14 cellular contexts compared by ENCODE assay signal in the genomic region with DNA sequence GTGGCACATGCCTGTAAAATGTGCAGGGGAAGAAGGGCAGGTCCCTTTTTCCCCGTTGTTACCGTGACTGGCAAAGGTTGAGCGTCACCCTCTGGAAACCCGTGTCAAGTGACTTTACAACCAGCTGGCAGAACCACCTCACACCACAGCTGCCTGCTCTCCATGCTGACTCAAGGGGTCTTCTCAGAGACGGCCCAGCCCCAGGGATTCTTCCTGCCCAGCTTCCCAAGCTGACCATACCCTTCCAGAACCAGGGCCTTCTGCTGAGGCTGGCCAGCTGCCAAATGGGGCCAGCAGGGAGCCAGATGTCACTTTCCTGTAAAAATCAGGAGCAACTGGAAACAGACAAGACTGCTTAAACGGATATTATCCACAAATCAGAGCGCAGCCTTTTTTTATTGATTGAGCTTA. TPM values are rescaled to one million over a fixed set of nuclear protein-coding genes. Genes with fewer than 3 reads are reported as not detected.
DNase-seq lines count a peak whose midpoint lies in the region; ATAC-seq, FAIRE-seq and TF ChIP-seq lines count a peak whose summit lies in the region.
"Had no signal": no experiment of that assay in that cellular context is flagged by ENCODE, and none has a peak within 500 bp of the region (broad histone marks: within the 10 kb centered on the region; RNA-seq: fewer than 3 reads in every experiment).

No MANE protein-coding gene starts in this region.

- FAIRE-seq in K562 (lab: Jason Lieb, UNC): no peak
- FAIRE-seq: GM12892 had no signal

- peaks cover 1 to 10% of the 10 kb centered on the region in 2 experiments; a peak in 3 of 5 replicates for H3K4me1 ChIP-seq in K562 (replicated peaks in 1 of 2; ENCODE audit: control insufficient read depth in 2 of 2, insufficient read depth in 2 of 2, low read length in 2 of 2)
- H3K4me1 ChIP-seq in prostate gland (replicated peaks): no peaks in the 10 kb centered on the region
- peaks cover 0 to 6% of the 10 kb centered on the region in 2 donors for H3K4me1 ChIP-seq in left lung

- peaks cover 9% of the 10 kb centered on the region for H3K4me1 Mint-ChIP-seq in endothelial cell (ENCODE audit: unreplicated experiment)

- POLR2A ChIA-PET in K562 (lab: Yijun Ruan, JAX): interaction anchor here (1.6 kb wide), 1 partner anchor 20 kb away, joined by 5 read pairs; no protein-coding TSS in a partner anchor

- intact Hi-C loops in K562 (cut with micrococcal nuclease): no loop called here
- intact Hi-C loops in prostate gland (cut with DNase I): no loop called here
- intact Hi-C loops in left lung (cut with DNase I): no loop called here

- peak overlapping the region in 1 of 2 experiments; percentile 70; a peak in 1 of 4 replicates for H3K9ac ChIP-seq in K562 (ENCODE audit: insufficient read depth in 1 of 2, low read depth in 2 of 2, low read length in 2 of 2)

- no peak overlapping the region for H2AFZ ChIP-seq in K562 (ENCODE audit: low read depth, low read length)

- TF ChIP-seq RAD21 in K562 (CRISPR knock-in tag; conservative IDR thresholded peaks at IDR 0.05 in 1 of 2, IDR thresholded peaks at IDR 0.05 in 1 of 2): no peak

- 74% methylated on average over 7 of the region's 7 CpGs for WGBS in K562 (ENCODE audit: insufficient coverage, low coverage, missing lambda C conversion rate)
- WGBS in prostate gland: 40% methylated on average over 6 of the region's 7 CpGs

- H3K36me3 ChIP-seq in K562 (ENCODE audit: control insufficient read depth, insufficient read depth, low read length): peaks cover 9% of the 10 kb centered on the region; the same call in 2 of the 3 replicates
- no peaks in the 10 kb centered on the region for H3K36me3 ChIP-seq in prostate gland
- no peaks in the 10 kb centered on the region for H3K36me3 ChIP-seq in left lung

- peaks cover 1% of the 10 kb centered on the region for H3K27me3 Mint-ChIP-seq in endothelial cell (ENCODE audit: unreplicated experiment)
- H3K27me3 Mint-ChIP-seq: naive B cell had no signal

- no peaks in the 10 kb centered on the region for H3K9me3 Mint-ChIP-seq in endothelial cell (ENCODE audit: unreplicated experiment)
- H3K9me3 Mint-ChIP-seq: naive B cell had no signal

- no peak for TF ChIP-seq EP300 in K562 (IDR thresholded peaks at IDR 0.05; ENCODE audit: low read length)

- H3K9me1 ChIP-seq in K562 (ENCODE audit: control insufficient read depth, insufficient read depth, low read length): no peaks in the 10 kb centered on the region

- no peak for ATAC-seq in K562
- ATAC-seq in HG03159 (IDR thresholded peaks at IDR 0.05; ENCODE audit: unreplicated experiment): no peak
- ATAC-seq in left lung: no peak

- DNase-seq in G401 (ENCODE audit: low spot score): peak; percentile 60
- DNase-seq in NCI-H2171 (lab: John Stamatoyannopoulos, UW): peak; percentile 85
- DNase-seq in K562 (ENCODE audit: extremely low read depth in 1 of 4, low spot score in 3 of 4): no peak
- peak; percentile 51 for DNase-seq in prostate gland (ENCODE audit: low spot score)
- DNase-seq in left lung: no peak
- DNase-seq in endothelial cell (ENCODE audit: low spot score): no peak
- no peak for DNase-seq in iPS-NIHi11 (ENCODE audit: low spot score)
- DNase-seq: activated CD4-positive, alpha-beta T cell treated with anti-CD3 and anti-CD28 coated beads for 1 hour; activated naive CD4-positive, alpha-beta T cell; effector CD4-positive, alpha-beta T cell; naive B cell; Right ventricle myocardium superior had no signal

- H3K27me3 ChIP-seq in K562 (ENCODE audit: control insufficient read depth in 2 of 2, insufficient read depth in 2 of 2, low read length in 2 of 2) (no peaks in the 10 kb centered on the region), prostate gland (replicated peaks; ENCODE audit: insufficient read depth) (no peaks in the 10 kb centered on the region), left lung (no peaks in the 10 kb centered on the region)

- no peak for TF ChIP-seq CTCF in K562 (IDR thresholded peaks at IDR 0.05 in 2 of 3, conservative IDR thresholded peaks at IDR 0.05 in 1 of 3; ENCODE audit: insufficient read depth in 2 of 3, low read depth in 1 of 3, low read length in 3 of 3)
- no peak for TF ChIP-seq CTCF in prostate gland (IDR thresholded peaks at IDR 0.05)
- TF ChIP-seq CTCF in left lung (IDR thresholded peaks at IDR 0.05): no peak
- no peak for TF ChIP-seq CTCF in endothelial cell (IDR thresholded peaks at IDR 0.05; ENCODE audit: unreplicated experiment)

- no TSS peak for BruUV-seq in K562 (replicated peaks; lab: Mats Ljungman, UMichigan)

- TF ChIP-seq POLR2A in K562 (conservative IDR thresholded peaks at IDR 0.05): no peak
- TF ChIP-seq POLR2A in prostate gland (IDR thresholded peaks at IDR 0.05): no peak

- H3K4me3 ChIP-seq in K562 (no peak overlapping the region), prostate gland (no peak overlapping the region), left lung (no peak overlapping the region)

- H3K4me2 ChIP-seq in K562 (ENCODE audit: insufficient read depth, low read length): no peak overlapping the region

- H3K27ac Mint-ChIP-seq in endothelial cell (ENCODE audit: unreplicated experiment): no peak overlapping the region
- H3K27ac Mint-ChIP-seq: naive B cell had no signal

- H3K27ac ChIP-seq in K562 (ENCODE audit: extremely low read depth, low read depth, low read length): no peak overlapping the region
- peak overlapping the region; percentile 36 to 77 for H3K27ac ChIP-seq in prostate gland
- no peak overlapping the region for H3K27ac ChIP-seq in left lung

- CTCF ChIA-PET in K562 (lab: Yijun Ruan, JAX; ENCODE audit: low intra/inter-chr PET ratio): no interaction called here

- H4K20me1 ChIP-seq in K562 (replicated peaks; ENCODE audit: control insufficient read depth, insufficient read depth, low read length): no peaks in the 10 kb centered on the region; the same call in 1 of the 2 replicates

- H3K4me3 Mint-ChIP-seq in endothelial cell (ENCODE audit: unreplicated experiment): no peak overlapping the region

- no peaks in the 10 kb centered on the region for H3K79me2 ChIP-seq in K562 (ENCODE audit: control insufficient read depth, insufficient read depth, low read length)

- in situ Hi-C loops in G401 (cut with HindIII; ENCODE audit: low sequenced_read_pairs): no loop called here
- in situ Hi-C loops in K562 (cut with MboI): no loop called here

- H3K9me3 ChIP-seq in K562 (replicated peaks; ENCODE audit: control insufficient read depth, insufficient read depth, low read depth, low read length) (no peaks in the 10 kb centered on the region), prostate gland (no peaks in the 10 kb centered on the region), left lung (no peaks in the 10 kb centered on the region)

- peaks cover 5% of the 10 kb centered on the region for H3K36me3 Mint-ChIP-seq in endothelial cell (ENCODE audit: low read depth, unreplicated experiment)
- H3K36me3 Mint-ChIP-seq: naive B cell had no signal

TF ChIP-seq in K562, 482 proteins besides CTCF, POLR2A, EP300 and RAD21 (continues in another document):
- TF ChIP-seq MLX (CRISPR knock-in tag; conservative IDR thresholded peaks at IDR 0.05): no peak

RNA-seq across cellular contexts. Expression of gene PC, which starts 6.3 kb away (rescaled TPM):
- 31.1 and 93.9 TPM in 2 replicates for total RNA-seq in G401 (2014; rRNA removed; shearing (Covaris generic))
- 53.4 and 88.6 TPM in 2 replicates for total RNA-seq in K562 (2011; cell fraction: chromatin; rRNA removed; ENCODE audit: low replicate concordance)
- 47.2 and 61.2 TPM in 2 replicates for total RNA-seq in K562 (2011; cell fraction: nucleolus; rRNA removed)
- 25.8 and 29.3 TPM in 2 replicates for total RNA-seq in K562 (2011; cell fraction: nucleoplasm; rRNA removed)
- total RNA-seq in K562 (2014; rRNA removed) (11.1 and 22.7 TPM in 2 replicates), K562 (2014; rRNA removed; fragmentation: Illumina TruSeq; extraction: Trizol) (4.4 and 8.4 TPM in 2 replicates), K562 (2015; rRNA removed; fragmentation: Illumina TruSeq; extraction: Trizol) (8.7 and 9.9 TPM in 2 replicates), K562 (2021) (38.0 and 38.4 TPM in 2 replicates), prostate gland (10 to 100 TPM; 42.8 to 43.4 TPM), left lung (10 to 100 TPM; 20.3 to 27.4 TPM), endothelial cell (ENCODE audit: unreplicated experiment) (5.8 TPM)
- polyA plus RNA-seq in K562 (2011; rRNA removed) (6.1 and 11.2 TPM in 2 replicates), K562 (2014; fragmentation: Illumina TruSeq; extraction: Trizol) (13.7 and 20.7 TPM in 2 replicates), K562 (2014; fragmentation: Nextera tagmentation; extraction: Ambion mirVana) (under 1 TPM; 0.94 to 0.97 TPM), K562 (2014; rRNA removed) (10.4 and 26.1 TPM in 2 replicates)
- polyA plus RNA-seq in K562 (2011; cell fraction: cytosol; rRNA removed): 5.8 and 9.3 TPM in 2 replicates
- polyA plus RNA-seq in K562 (2011; cell fraction: nucleus; rRNA removed): 43.6 and 55.7 TPM in 2 replicates
- polyA plus RNA-seq in K562 (2012): 21.3 and 21.6 TPM in 2 replicates
- 6.5 and 7.7 TPM in 2 replicates for polyA minus RNA-seq in K562 (2011; rRNA and poly(A)+ RNA removed)
- 10.8 and 16.8 TPM in 2 replicates for polyA minus RNA-seq in K562 (2011; cell fraction: cytosol; rRNA and poly(A)+ RNA removed)
- 13.3 and 13.7 TPM in 2 replicates for polyA minus RNA-seq in K562 (2011; cell fraction: nucleus; rRNA and poly(A)+ RNA removed)

RNA-seq across cellular contexts. Expression of gene C11orf86, which starts 23.2 kb away (rescaled TPM):
- not detected in 2 replicates for total RNA-seq in G401 (2014; rRNA removed; shearing (Covaris generic))
- not detected in 2 replicates for total RNA-seq in K562 (2011; cell fraction: chromatin; rRNA removed; ENCODE audit: low replicate concordance)
- not detected in 2 replicates for total RNA-seq in K562 (2011; cell fraction: nucleolus; rRNA removed)
- total RNA-seq in K562 (2011; cell fraction: nucleoplasm; rRNA removed): not detected in 2 replicates
- total RNA-seq in K562 (2014; rRNA removed) (not detected in 2 replicates), K562 (2014; rRNA removed; fragmentation: Illumina TruSeq; extraction: Trizol) (not detected in 2 replicates), K562 (2015; rRNA removed; fragmentation: Illumina TruSeq; extraction: Trizol) (not detected in 2 replicates), K562 (2021) (not detected in 2 replicates), prostate gland (not detected), left lung (not detected), endothelial cell (ENCODE audit: unreplicated experiment) (not detected)
- polyA plus RNA-seq in K562 (2011; rRNA removed) (not detected in 2 replicates), K562 (2014; fragmentation: Illumina TruSeq; extraction: Trizol) (not detected in 2 replicates), K562 (2014; fragmentation: Nextera tagmentation; extraction: Ambion mirVana) (not detected), K562 (2014; rRNA removed) (not detected in 2 replicates)
- polyA plus RNA-seq in K562 (2011; cell fraction: cytosol; rRNA removed): not detected in 2 replicates
- polyA plus RNA-seq in K562 (2011; cell fraction: nucleus; rRNA removed): not detected in 2 replicates
- not detected in 2 replicates for polyA plus RNA-seq in K562 (2012)
- polyA minus RNA-seq in K562 (2011; rRNA and poly(A)+ RNA removed): not detected in 2 replicates
- 1.1 TPM in 1 of 2 replicates, not detected in the other for polyA minus RNA-seq in K562 (2011; cell fraction: cytosol; rRNA and poly(A)+ RNA removed)
- not detected in 2 replicates for polyA minus RNA-seq in K562 (2011; cell fraction: nucleus; rRNA and poly(A)+ RNA removed)
- total RNA-seq: Right ventricle myocardium superior had no signal

Comparison
In these comparisons a context has a peak if more than half of its experiments do, and no peak if none do; other contexts are left out.
1. DNase-seq: peak in G401 (single experiment), NCI-H2171 (single experiment) and prostate gland (single experiment); none in K562 (0 of 4), left lung (0 of 2), endothelial cell (single experiment) and iPS-NIHi11 (single experiment).
2. H3K27ac ChIP-seq: peak in prostate gland (2 of 2); none in K562 (single experiment) and left lung (0 of 2).